ENCODE assay signal across 8 cellular contexts in the genomic region with DNA sequence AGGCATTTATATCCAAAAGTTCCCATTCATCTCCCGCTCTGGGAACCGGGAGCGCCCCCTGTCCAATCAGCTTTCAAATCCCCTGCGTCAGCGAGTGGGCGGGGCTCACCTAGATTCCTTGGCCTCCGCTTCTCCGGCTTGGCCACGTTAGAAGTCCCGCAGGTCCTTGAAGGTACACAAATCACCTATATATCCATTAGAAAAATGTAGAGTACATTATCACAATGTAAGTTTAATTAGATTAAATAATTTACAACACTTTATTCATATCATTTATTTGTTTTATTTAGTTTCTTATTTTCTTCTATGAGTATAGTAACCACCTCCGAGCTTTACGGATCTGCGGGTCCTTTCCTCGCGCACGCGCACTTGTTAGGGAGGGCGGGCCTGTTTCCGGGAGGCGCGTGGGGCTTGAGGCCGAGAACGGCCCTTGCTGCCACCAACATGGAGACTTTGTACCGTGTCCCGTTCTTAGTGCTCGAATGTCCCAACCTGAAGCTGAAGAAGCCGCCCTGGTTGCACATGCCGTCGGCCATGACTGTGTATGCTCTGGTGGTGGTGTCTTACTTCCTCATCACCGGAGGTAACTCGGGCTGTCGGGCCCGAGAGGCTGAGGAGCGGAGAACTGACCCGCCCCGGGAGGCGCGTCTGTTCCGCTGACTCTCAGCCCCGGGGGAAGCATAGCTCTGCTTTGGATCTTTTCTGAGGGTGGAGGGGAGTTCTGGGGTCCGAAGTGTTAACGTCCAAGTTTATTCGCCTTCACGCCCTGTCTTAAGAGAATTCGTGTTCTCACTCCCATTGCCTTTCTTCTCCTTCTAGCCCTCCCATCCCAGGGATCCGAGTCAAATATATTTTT. TPM values are rescaled to one million over a fixed set of nuclear protein-coding genes. Genes with fewer than 3 reads are reported as not detected.
A peak's percentile ranks its signal among the peaks of the same experiment; 100 is the strongest.
DNase-seq lines count a peak whose midpoint lies in the region; ATAC-seq and TF ChIP-seq lines count a peak whose summit lies in the region.

A gene (plus strand): TSS at position 388 of the 856 bp plus-strand sequence. CDS start 57 bp downstream, at position 445.

- peaks cover 14% of the 10 kb centered on the region for H3K4me1 ChIP-seq in CD8-positive, alpha-beta memory T cell (ENCODE audit: insufficient read depth, low read length)
- H3K4me1 ChIP-seq in lower lobe of right lung, result peaks cover 23% of the 10 kb centered on the region

- H3K27ac ChIP-seq in CD8-positive, alpha-beta memory T cell (ENCODE audit: low read depth, low read length), result peak within 1 kb of the TSS; percentile 94
- H3K27ac ChIP-seq in lower lobe of right lung, result peak within 1 kb of the TSS; percentile 92

- no peaks in the 10 kb centered on the region for H3K9me3 ChIP-seq in CD8-positive, alpha-beta memory T cell (ENCODE audit: low read length)
- no peaks in the 10 kb centered on the region for H3K9me3 ChIP-seq in lower lobe of right lung

- H3K27me3 Mint-ChIP-seq in CD8-positive, alpha-beta memory T cell, result no peaks in the 10 kb centered on the region

- intact Hi-C loops in lower lobe of right lung (cut with DNase I), result no loop called here

- H3K36me3 Mint-ChIP-seq in CD8-positive, alpha-beta memory T cell, result peaks cover 0 to 18% (median 9%) of the 10 kb centered on the region in 3 donors

- no peaks in the 10 kb centered on the region for H3K9me3 Mint-ChIP-seq in CD8-positive, alpha-beta memory T cell

- no peaks in the 10 kb centered on the region for H3K36me3 ChIP-seq in CD8-positive, alpha-beta memory T cell (ENCODE audit: insufficient read depth, low read length)
- H3K36me3 ChIP-seq in lower lobe of right lung, result no peaks in the 10 kb centered on the region

- H3K4me3 ChIP-seq in CD8-positive, alpha-beta memory T cell (ENCODE audit: low read length), result peak within 1 kb of the TSS; percentile 90
- H3K4me3 ChIP-seq in lower lobe of right lung, result peak within 1 kb of the TSS; percentile 89

- no peaks in the 10 kb centered on the region for H3K27me3 ChIP-seq in CD8-positive, alpha-beta memory T cell (ENCODE audit: insufficient read depth, low read length, poor library complexity, severe bottlenecking)
- no peaks in the 10 kb centered on the region for H3K27me3 ChIP-seq in lower lobe of right lung (ENCODE audit: low read depth)

- peak within 1 kb of the TSS; percentile 94 to 99 (median 98) for H3K4me3 Mint-ChIP-seq in CD8-positive, alpha-beta memory T cell

- peak; percentile 90 to 94 (median 91) for DNase-seq in CD8-positive, alpha-beta memory T cell
- DNase-seq in HS-5 (ENCODE audit: low read depth), result peak; percentile 96
- peak; percentile 83 for DNase-seq in NK-92 treated with Interleukin-12 subunit alpha and Interleukin-12 subunit beta, amount 100 ng/mL, for 24 hours (lab: John Stamatoyannopoulos, UW)
- peak; percentile 97 for DNase-seq in activated CD8-positive, alpha-beta memory T cell treated with anti-CD3 and anti-CD28 coated beads for 24 hours
- DNase-seq in effector CD4-positive, alpha-beta T cell, result peak; percentile 91
- DNase-seq in lower lobe of right lung, result peak; percentile 97
- DNase-seq in stimulated activated CD4-positive, alpha-beta T cell treated with anti-CD3 and anti-CD28 coated beads, TNF-alpha, amount 100 ng/mL, for 24 hours (ENCODE audit: low read depth in 3 of 3), result peak; percentile 82 to 90 (median 88)

- CTCF ChIA-PET in CD8-positive, alpha-beta memory T cell (lab: Charles Lee), result interaction anchor here (0.6 to 1.6 kb wide), 4 partner anchors 12 to 63 kb away, joined by 3 read pairs; a partner anchor contains a TSS

- POLR2A ChIA-PET in CD8-positive, alpha-beta memory T cell (lab: Charles Lee), result interaction anchor here (3.0 kb wide), 1 partner anchor 29 kb away, joined by 20 read pairs; a partner anchor contains a TSS

- TF ChIP-seq CTCF in lower lobe of right lung (IDR thresholded peaks at IDR 0.05), result peak; percentile 41

- peak within 1 kb of the TSS; percentile 96 to 100 (median 98) for H3K27ac Mint-ChIP-seq in CD8-positive, alpha-beta memory T cell

- H3K4me1 Mint-ChIP-seq in CD8-positive, alpha-beta memory T cell, result peaks cover 36 to 51% (median 46%) of the 10 kb centered on the region in 3 donors

- peak; percentile 81 for ATAC-seq in GM19468 (IDR thresholded peaks at IDR 0.05; ENCODE audit: extremely low read depth, unreplicated experiment)
- ATAC-seq in lower lobe of right lung, result peak; percentile 98 to 99

RNA-seq across cellular contexts. Expression of the gene that starts here (rescaled TPM):
- 10 to 100 TPM; 90.8 to 93.1 TPM for total RNA-seq in CD8-positive, alpha-beta memory T cell
- 154 TPM for polyA plus RNA-seq in CD8-positive, alpha-beta memory T cell
- total RNA-seq in lower lobe of right lung, result 64.4 TPM

Comparison
In these comparisons a context has a peak if more than half of its experiments do, and no peak if none do; other contexts are left out.
1. Peak in every context shown above with its lines: DNase-seq, ATAC-seq, H3K4me3 ChIP-seq and H3K27ac ChIP-seq.